8 cellular contexts compared by ENCODE assay signal in genomic region chr2:28567076-28567471, GRCh38.
DNase-seq lines count a peak whose midpoint lies in the region; ATAC-seq and TF ChIP-seq lines count a peak whose summit lies in the region.

No MANE protein-coding gene starts in this region.

- peak overlapping the region; percentile 96 for H3K4me2 ChIP-seq in SU-DHL-6 (ENCODE audit: low read depth, low read length, poor library complexity, severe bottlenecking)

- peak overlapping the region; percentile 52; the same call in 1 of the 2 replicates for H3K9ac ChIP-seq in SU-DHL-6 (ENCODE audit: low read length)

- H3K27ac Mint-ChIP-seq in CD4-positive, alpha-beta T cell = peak overlapping the region; percentile 86
- peak overlapping the region; percentile 68 to 93 for H3K27ac Mint-ChIP-seq in natural killer cell

- peaks cover 20% of the 10 kb centered on the region for H3K4me1 Mint-ChIP-seq in CD4-positive, alpha-beta T cell (ENCODE audit: low read depth)
- peaks cover 5 to 9% of the 10 kb centered on the region in 2 donors for H3K4me1 Mint-ChIP-seq in natural killer cell

- no peaks in the 10 kb centered on the region for H3K27me3 Mint-ChIP-seq in CD4-positive, alpha-beta T cell
- H3K27me3 Mint-ChIP-seq in natural killer cell (ENCODE audit: low read depth in 2 of 2) = peaks cover 0 to 14% of the 10 kb centered on the region in 2 donors

- no peaks in the 10 kb centered on the region for H3K79me2 ChIP-seq in SU-DHL-6 (ENCODE audit: insufficient read depth, low read length)

- H3K4me3 ChIP-seq in HFF-Myc (replicated peaks; ENCODE audit: low read depth, low read length) = peak overlapping the region; percentile 42
- H3K4me3 ChIP-seq in SU-DHL-6 (ENCODE audit: insufficient read depth, low read length, poor library complexity, severe bottlenecking) = peak overlapping the region; percentile 56
- H3K4me3 ChIP-seq in epithelial cell of esophagus (ENCODE audit: low read length) = peak overlapping the region; percentile 54

- no peaks in the 10 kb centered on the region for H3F3A ChIP-seq in SU-DHL-6 (ENCODE audit: insufficient read depth)

- no peaks in the 10 kb centered on the region for H3K36me3 ChIP-seq in SU-DHL-6 (ENCODE audit: low read length)

- peak; percentile 72 for TF ChIP-seq CTCF in CD4-positive, alpha-beta T cell (IDR thresholded peaks at IDR 0.05)
- TF ChIP-seq CTCF in HFF-Myc (IDR thresholded peaks at IDR 0.05; ENCODE audit: low read depth, low read length, missing control alignments) (no peak), SU-DHL-6 (IDR thresholded peaks at IDR 0.05; ENCODE audit: insufficient read depth, low read length, poor library complexity, severe bottlenecking) (no peak), epithelial cell of esophagus (IDR thresholded peaks at IDR 0.05; ENCODE audit: insufficient read depth, low read depth, low read length, missing control alignments) (no peak), natural killer cell (IDR thresholded peaks at IDR 0.05) (peak; percentile 59)

- H3K4me3 Mint-ChIP-seq in CD4-positive, alpha-beta T cell = peak overlapping the region; percentile 95
- peak overlapping the region; percentile 91 for H3K4me3 Mint-ChIP-seq in natural killer cell

- H3K27me3 ChIP-seq in CD4-positive, alpha-beta T cell (ENCODE audit: control insufficient read depth, insufficient read depth, low read length) = no peaks in the 10 kb centered on the region
- no peaks in the 10 kb centered on the region for H3K27me3 ChIP-seq in SU-DHL-6 (ENCODE audit: low read length)

- H2AFZ ChIP-seq in SU-DHL-6 (ENCODE audit: low read depth, low read length, severe bottlenecking) = peak overlapping the region; percentile 100

- no peaks in the 10 kb centered on the region for H3K9me2 ChIP-seq in SU-DHL-6 (replicated peaks; ENCODE audit: insufficient read depth, low read length)

- intact Hi-C loops in CD4-positive, alpha-beta T cell (cut with DNase I, micrococcal nuclease) = loop anchor here (1.0 to 10.0 kb wide), 12 partner anchors 27 to 630 kb away; partner anchors contain the start of genes WDR43 (in 2 of the 2), PPP1CB (in 1 of the 2) and SPDYA (in 1 of the 2)
- intact Hi-C loops in natural killer cell (cut with micrococcal nuclease) = loop anchor here (2.0 to 10.0 kb wide), 2 partner anchors 188 to 630 kb away; partner anchors contain the start of gene PPP1CB

- POLR2A ChIA-PET in CD4-positive, alpha-beta T cell (lab: Charles Lee) = interaction anchor here (0.9 to 2.8 kb wide), 9 partner anchors 20 to 327 kb away, joined by 3 to 11 read pairs (median 5); partner anchors contain the start of genes PPP1CB, TRMT61B and WDR43

- CTCF ChIA-PET in CD4-positive, alpha-beta T cell (lab: Charles Lee) = interaction anchor here (0.6 to 2.6 kb wide), 58 partner anchors 9 to 343 kb away, joined by 3 to 43 read pairs (median 4); partner anchors contain the start of genes PPP1CB, SPDYA, TRMT61B and WDR43

- H3K9me3 Mint-ChIP-seq in CD4-positive, alpha-beta T cell = no peaks in the 10 kb centered on the region
- H3K9me3 Mint-ChIP-seq in natural killer cell = no peaks in the 10 kb centered on the region

- H3K9me3 ChIP-seq in CD4-positive, alpha-beta T cell (ENCODE audit: control insufficient read depth, low read length) = no peaks in the 10 kb centered on the region
- H3K9me3 ChIP-seq in SU-DHL-6 (ENCODE audit: insufficient read depth, low read length) = no peaks in the 10 kb centered on the region

- ATAC-seq in CD4-positive, alpha-beta T cell (ENCODE audit: poor library complexity) = peak; percentile 42
- ATAC-seq in natural killer cell (peak; percentile 22 to 34 (median 27)), GM18868 (IDR thresholded peaks at IDR 0.05; ENCODE audit: unreplicated experiment) (no peak)

- no peaks in the 10 kb centered on the region for H3K36me3 Mint-ChIP-seq in CD4-positive, alpha-beta T cell (ENCODE audit: low read depth)
- H3K36me3 Mint-ChIP-seq in natural killer cell = no peaks in the 10 kb centered on the region

- no peak overlapping the region for H3K27ac ChIP-seq in CD4-positive, alpha-beta T cell (ENCODE audit: low read depth, low read length)
- no peak overlapping the region for H3K27ac ChIP-seq in SU-DHL-6 (ENCODE audit: low read depth, low read length)

- peak in 7 of 10 experiments; percentile 13 to 45 (median 26) for DNase-seq in CD4-positive, alpha-beta T cell
- no peak for DNase-seq in HFF-Myc (ENCODE audit: extremely low read depth, low read depth)
- DNase-seq in epithelial cell of esophagus (ENCODE audit: low read depth) = no peak
- no peak for DNase-seq in natural killer cell
- DNase-seq in ecto neural progenitor cell (ENCODE audit: low spot score) = no peak
- no peak for DNase-seq in NOMO-1 treated with DMSO at 0.1 percent for 48 hours (lab: John Stamatoyannopoulos, UW; ENCODE audit: unreplicated experiment)

- H4K20me1 ChIP-seq in SU-DHL-6 (ENCODE audit: low read depth, low read length) = no peaks in the 10 kb centered on the region

Comparison
In these comparisons a context has a peak if more than half of its experiments do, and no peak if none do; other contexts are left out.
1. DNase-seq: peak in CD4-positive, alpha-beta T cell (7 of 10); none in HFF-Myc (single experiment), epithelial cell of esophagus (single experiment), natural killer cell (single experiment), ecto neural progenitor cell (single experiment) and NOMO-1 treated with DMSO at 0.1 percent for 48 hours (single experiment).
2. CTCF ChIP-seq: peak in CD4-positive, alpha-beta T cell (single experiment) and natural killer cell (single experiment); none in HFF-Myc (single experiment), SU-DHL-6 (single experiment) and epithelial cell of esophagus (single experiment).
3. Peak in every context shown above with its lines, with median percentiles within 50 percentile points of each other: H3K4me3 ChIP-seq.